26 cellular contexts compared by ENCODE assay signal in the genomic region with DNA sequence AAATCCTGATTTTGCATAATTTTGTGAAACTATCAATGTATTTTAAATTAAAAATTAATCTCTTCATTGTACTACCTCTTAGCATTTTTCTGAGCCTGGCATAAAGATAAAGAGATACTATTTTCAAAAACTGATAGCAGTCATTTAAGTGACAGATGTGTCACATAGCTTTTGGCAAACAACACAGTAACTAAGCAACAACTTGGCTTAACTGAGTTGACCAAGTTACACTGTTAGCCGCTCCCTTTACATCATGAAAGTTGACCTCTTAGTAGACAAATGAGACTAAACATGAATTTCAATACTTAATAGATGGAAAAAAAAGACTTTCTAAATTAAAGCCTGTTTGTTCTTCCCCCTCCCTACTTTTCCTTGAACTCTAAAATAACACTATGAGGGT.
"Had no signal": no experiment of that assay in that cellular context is flagged by ENCODE, and none has a peak within 500 bp of the region (broad histone marks: within the 10 kb centered on the region; RNA-seq: fewer than 3 reads in every experiment).

No MANE protein-coding gene starts in this region.

- H3K36me3 ChIP-seq: brain microvascular endothelial cell, WERI-Rb-1 had no signal

- H3K27ac ChIP-seq: brain microvascular endothelial cell, coronary artery, WERI-Rb-1 had no signal

- ATAC-seq: activated CD4-positive, CD25-positive, alpha-beta regulatory T cell treated with anti-CD3 and anti-CD28 coated beads, Interleukin-2, amount 50 U/mL, for 24 hours; activated CD8-positive, alpha-beta T cell treated with anti-CD3 and anti-CD28 coated beads for 36 hours; activated T-cell treated with anti-CD3 and anti-CD28 coated beads, Interleukin-2, amount 50 U/mL, for 4 hours; activated T-helper 17 cell treated with anti-CD3 and anti-CD28 coated beads, Interleukin-2, amount 50 U/mL, for 72 hours; esophagus mucosa; T-helper 17 cell had no signal

- DNase-seq: activated B cell treated with CpG ODN at 0.5 μM for 24 hours; activated CD4-positive, alpha-beta T cell treated with anti-CD3 and anti-CD28 coated beads for 48 hours; activated CD4-positive, alpha-beta T cell treated with anti-CD3 and anti-CD28 coated beads, Interleukin-2, amount 50 U/mL, for 1 hour; activated CD4-positive, alpha-beta T cell treated with anti-CD3 and anti-CD28 coated beads, Interleukin-2, amount 50 U/mL, for 48 hours; activated CD8-positive, alpha-beta memory T cell treated with anti-CD3 and anti-CD28 coated beads for 24 hours; activated CD8-positive, alpha-beta T cell treated with anti-CD3 and anti-CD28 coated beads for 36 hours; activated effector memory CD4-positive, alpha-beta T cell treated with Interleukin-2 at 50 U/mL for 16 hours; activated gamma-delta T cell treated with Interleukin-2 at 50 U/mL for 16 hours; activated naive CD4-positive, alpha-beta T cell treated with anti-CD3 and anti-CD28 coated beads, Interleukin-2, amount 50 U/mL, for 16 hours; activated naive CD4-positive, alpha-beta T cell treated with Interleukin-2 at 50 U/mL for 16 hours; activated T-cell treated with anti-CD3 and anti-CD28 coated beads, Interleukin-2, amount 50 U/mL, for 4 hours; amniotic stem cell; anterior cingulate cortex; brain microvascular endothelial cell; dorsolateral prefrontal cortex; effector memory CD4-positive, alpha-beta T cell; endodermal cell; foreskin fibroblast; head of caudate nucleus; T-helper 17 cell; T1000; WERI-Rb-1 had no signal

- H3K27me3 ChIP-seq: brain microvascular endothelial cell, dorsolateral prefrontal cortex had no signal

- H3K4me3 ChIP-seq: coronary artery, dorsolateral prefrontal cortex had no signal
